ENCODE assay signal across 1 cellular context in the genomic region with DNA sequence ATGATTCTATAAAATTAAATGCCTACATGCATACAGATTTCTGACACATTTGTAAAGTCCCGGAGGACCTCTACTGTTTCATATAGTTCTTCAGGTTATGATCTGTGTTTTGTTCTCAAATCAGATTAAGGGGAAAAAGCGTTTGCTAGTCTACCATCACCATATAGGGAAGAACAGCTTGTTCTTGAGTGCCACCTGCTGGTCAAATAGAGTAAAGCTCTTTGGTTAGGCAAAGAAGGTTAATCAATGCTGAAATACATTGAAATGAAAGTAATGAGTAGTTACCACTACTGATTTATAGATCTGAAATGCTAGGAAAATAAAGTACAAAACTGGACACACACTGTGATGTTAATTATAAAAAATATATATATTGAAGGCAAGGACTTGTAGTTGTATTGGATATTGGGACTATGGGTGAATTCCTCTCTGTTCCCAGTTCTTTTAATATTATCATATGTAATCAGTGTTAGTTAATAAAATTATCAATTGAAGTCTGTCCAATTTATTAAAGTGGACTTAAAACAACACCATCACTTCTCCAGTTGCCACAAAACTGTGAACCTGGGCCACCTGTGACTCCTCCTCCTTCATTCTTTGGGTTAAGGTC.
TF ChIP-seq lines count a peak whose summit lies in the region.

No MANE protein-coding gene starts in this region.

TF ChIP-seq in HepG2, 621 proteins besides CTCF, POLR2A, EP300 and RAD21 (continued from another document):
- TF ChIP-seq MLLT10 (CRISPR knock-in tag; IDR thresholded peaks at IDR 0.05) (no peak), ZNF354B (CRISPR knock-in tag; IDR thresholded peaks at IDR 0.05) (no peak), ZNF839 (CRISPR knock-in tag; IDR thresholded peaks at IDR 0.05; ENCODE audit: borderline replicate concordance) (no peak), NR2F2 (IDR thresholded peaks at IDR 0.05; ENCODE audit: borderline replicate concordance, low read depth) (no peak), CHD4 (IDR thresholded peaks at IDR 0.05; ENCODE audit: borderline replicate concordance, low read length) (no peak), NFE2 (CRISPR knock-in tag; IDR thresholded peaks at IDR 0.05) (no peak), BCL6 (CRISPR knock-in tag; IDR thresholded peaks at IDR 0.05) (0 out of 2 replicates have a peak, but pooled peaks have one; percentile 19), ZNF670 (CRISPR knock-in tag; IDR thresholded peaks at IDR 0.05; ENCODE audit: borderline replicate concordance) (no peak), SMC3 (IDR thresholded peaks at IDR 0.05; ENCODE audit: low read length) (peak; percentile 96), ZNF432 (CRISPR knock-in tag; IDR thresholded peaks at IDR 0.05; ENCODE audit: borderline replicate concordance) (no peak), GTF3A (CRISPR knock-in tag; conservative IDR thresholded peaks at IDR 0.05) (no peak), CHD2 (IDR thresholded peaks at IDR 0.05; ENCODE audit: low read depth, low read length) (no peak), ZNF160 (CRISPR knock-in tag; IDR thresholded peaks at IDR 0.05) (no peak), MEF2D (CRISPR knock-in tag; IDR thresholded peaks at IDR 0.05) (no peak), SMARCC2 (IDR thresholded peaks at IDR 0.05) (no peak), ZNF761 (CRISPR knock-in tag; conservative IDR thresholded peaks at IDR 0.05) (no peak), ZNF292 (CRISPR knock-in tag; IDR thresholded peaks at IDR 0.05; ENCODE audit: borderline replicate concordance, low read depth) (no peak), GATAD2A (CRISPR knock-in tag; IDR thresholded peaks at IDR 0.05) (0 out of 2 replicates have a peak, but pooled peaks have one; percentile 34), ZKSCAN5 (CRISPR knock-in tag; IDR thresholded peaks at IDR 0.05) (no peak), PAF1 (CRISPR knock-in tag; IDR thresholded peaks at IDR 0.05) (no peak), ZFP36 (IDR thresholded peaks at IDR 0.05; ENCODE audit: borderline replicate concordance, low read depth, low read length, partially characterized antibody) (no peak), PLRG1 (conservative IDR thresholded peaks at IDR 0.05) (no peak), NRL (CRISPR knock-in tag; IDR thresholded peaks at IDR 0.05; ENCODE audit: borderline replicate concordance) (no peak), SP2 (CRISPR knock-in tag; IDR thresholded peaks at IDR 0.05) (no peak), FOXP1 (IDR thresholded peaks at IDR 0.05) (no peak), FOXP1 (CRISPR knock-in tag; IDR thresholded peaks at IDR 0.05) (no peak), SRF (IDR thresholded peaks at IDR 0.05; ENCODE audit: low read depth, low read length) (peak; percentile 92), MTA3 (CRISPR knock-in tag; IDR thresholded peaks at IDR 0.05) (no peak), FOXJ3 (CRISPR knock-in tag; IDR thresholded peaks at IDR 0.05; ENCODE audit: borderline replicate concordance) (no peak)
- TF ChIP-seq, protein P1, sequence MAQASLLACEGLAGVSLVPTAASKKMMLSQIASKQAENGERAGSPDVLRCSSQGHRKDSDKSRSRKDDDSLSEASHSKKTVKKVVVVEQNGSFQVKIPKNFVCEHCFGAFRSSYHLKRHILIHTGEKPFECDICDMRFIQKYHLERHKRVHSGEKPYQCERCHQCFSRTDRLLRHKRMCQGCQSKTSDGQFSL (CRISPR knock-in tag; IDR thresholded peaks at IDR 0.05): no peak
- TF ChIP-seq, protein P2, sequence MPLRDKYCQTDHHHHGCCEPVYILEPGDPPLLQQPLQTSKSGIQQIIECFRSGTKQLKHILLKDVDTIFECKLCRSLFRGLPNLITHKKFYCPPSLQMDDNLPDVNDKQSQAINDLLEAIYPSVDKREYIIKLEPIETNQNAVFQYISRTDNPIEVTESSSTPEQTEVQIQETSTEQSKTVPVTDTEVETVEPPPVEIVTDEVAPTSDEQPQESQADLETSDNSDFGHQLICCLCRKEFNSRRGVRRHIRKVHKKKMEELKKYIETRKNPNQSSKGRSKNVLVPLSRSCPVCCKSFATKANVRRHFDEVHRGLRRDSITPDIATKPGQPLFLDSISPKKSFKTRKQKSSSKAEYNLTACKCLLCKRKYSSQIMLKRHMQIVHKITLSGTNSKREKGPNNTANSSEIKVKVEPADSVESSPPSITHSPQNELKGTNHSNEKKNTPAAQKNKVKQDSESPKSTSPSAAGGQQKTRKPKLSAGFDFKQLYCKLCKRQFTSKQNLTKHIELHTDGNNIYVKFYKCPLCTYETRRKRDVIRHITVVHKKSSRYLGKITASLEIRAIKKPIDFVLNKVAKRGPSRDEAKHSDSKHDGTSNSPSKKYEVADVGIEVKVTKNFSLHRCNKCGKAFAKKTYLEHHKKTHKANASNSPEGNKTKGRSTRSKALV (CRISPR knock-in tag; IDR thresholded peaks at IDR 0.05): no peak
- TF ChIP-seq, protein P3, sequence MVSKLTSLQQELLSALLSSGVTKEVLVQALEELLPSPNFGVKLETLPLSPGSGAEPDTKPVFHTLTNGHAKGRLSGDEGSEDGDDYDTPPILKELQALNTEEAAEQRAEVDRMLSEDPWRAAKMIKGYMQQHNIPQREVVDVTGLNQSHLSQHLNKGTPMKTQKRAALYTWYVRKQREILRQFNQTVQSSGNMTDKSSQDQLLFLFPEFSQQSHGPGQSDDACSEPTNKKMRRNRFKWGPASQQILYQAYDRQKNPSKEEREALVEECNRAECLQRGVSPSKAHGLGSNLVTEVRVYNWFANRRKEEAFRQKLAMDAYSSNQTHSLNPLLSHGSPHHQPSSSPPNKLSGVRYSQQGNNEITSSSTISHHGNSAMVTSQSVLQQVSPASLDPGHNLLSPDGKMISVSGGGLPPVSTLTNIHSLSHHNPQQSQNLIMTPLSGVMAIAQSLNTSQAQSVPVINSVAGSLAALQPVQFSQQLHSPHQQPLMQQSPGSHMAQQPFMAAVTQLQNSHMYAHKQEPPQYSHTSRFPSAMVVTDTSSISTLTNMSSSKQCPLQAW (CRISPR knock-in tag; IDR thresholded peaks at IDR 0.05): no peak
- TF ChIP-seq, protein P4, sequence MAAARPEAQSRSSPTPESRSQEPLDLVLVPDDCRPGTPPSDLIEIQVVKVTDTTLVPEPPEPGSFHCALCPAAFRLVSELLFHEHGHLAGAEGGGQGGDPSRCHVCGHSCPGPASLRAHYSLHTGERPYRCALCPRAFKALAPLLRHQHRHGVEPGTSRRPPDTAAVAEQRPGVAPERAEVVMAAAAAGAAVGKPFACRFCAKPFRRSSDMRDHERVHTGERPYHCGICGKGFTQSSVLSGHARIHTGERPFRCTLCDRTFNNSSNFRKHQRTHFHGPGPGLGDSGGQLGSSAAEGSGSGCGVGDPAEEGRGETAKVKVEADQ (CRISPR knock-in tag; IDR thresholded peaks at IDR 0.05; ENCODE audit: borderline replicate concordance): no peak
- TF ChIP-seq, protein P5, sequence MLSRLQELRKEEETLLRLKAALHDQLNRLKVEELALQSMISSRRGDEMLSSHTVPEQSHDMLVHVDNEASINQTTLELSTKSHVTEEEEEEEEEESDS (CRISPR knock-in tag; IDR thresholded peaks at IDR 0.05; ENCODE audit: borderline replicate concordance): no peak
- TF ChIP-seq, protein P6, sequence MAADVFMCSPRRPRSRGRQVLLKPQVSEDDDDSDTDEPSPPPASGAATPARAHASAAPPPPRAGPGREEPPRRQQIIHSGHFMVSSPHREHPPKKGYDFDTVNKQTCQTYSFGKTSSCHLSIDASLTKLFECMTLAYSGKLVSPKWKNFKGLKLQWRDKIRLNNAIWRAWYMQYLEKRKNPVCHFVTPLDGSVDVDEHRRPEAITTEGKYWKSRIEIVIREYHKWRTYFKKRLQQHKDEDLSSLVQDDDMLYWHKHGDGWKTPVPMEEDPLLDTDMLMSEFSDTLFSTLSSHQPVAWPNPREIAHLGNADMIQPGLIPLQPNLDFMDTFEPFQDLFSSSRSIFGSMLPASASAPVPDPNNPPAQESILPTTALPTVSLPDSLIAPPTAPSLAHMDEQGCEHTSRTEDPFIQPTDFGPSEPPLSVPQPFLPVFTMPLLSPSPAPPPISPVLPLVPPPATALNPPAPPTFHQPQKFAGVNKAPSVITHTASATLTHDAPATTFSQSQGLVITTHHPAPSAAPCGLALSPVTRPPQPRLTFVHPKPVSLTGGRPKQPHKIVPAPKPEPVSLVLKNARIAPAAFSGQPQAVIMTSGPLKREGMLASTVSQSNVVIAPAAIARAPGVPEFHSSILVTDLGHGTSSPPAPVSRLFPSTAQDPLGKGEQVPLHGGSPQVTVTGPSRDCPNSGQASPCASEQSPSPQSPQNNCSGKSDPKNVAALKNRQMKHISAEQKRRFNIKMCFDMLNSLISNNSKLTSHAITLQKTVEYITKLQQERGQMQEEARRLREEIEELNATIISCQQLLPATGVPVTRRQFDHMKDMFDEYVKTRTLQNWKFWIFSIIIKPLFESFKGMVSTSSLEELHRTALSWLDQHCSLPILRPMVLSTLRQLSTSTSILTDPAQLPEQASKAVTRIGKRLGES (CRISPR knock-in tag; IDR thresholded peaks at IDR 0.05; ENCODE audit: borderline replicate concordance): no peak
- TF ChIP-seq, protein P7, sequence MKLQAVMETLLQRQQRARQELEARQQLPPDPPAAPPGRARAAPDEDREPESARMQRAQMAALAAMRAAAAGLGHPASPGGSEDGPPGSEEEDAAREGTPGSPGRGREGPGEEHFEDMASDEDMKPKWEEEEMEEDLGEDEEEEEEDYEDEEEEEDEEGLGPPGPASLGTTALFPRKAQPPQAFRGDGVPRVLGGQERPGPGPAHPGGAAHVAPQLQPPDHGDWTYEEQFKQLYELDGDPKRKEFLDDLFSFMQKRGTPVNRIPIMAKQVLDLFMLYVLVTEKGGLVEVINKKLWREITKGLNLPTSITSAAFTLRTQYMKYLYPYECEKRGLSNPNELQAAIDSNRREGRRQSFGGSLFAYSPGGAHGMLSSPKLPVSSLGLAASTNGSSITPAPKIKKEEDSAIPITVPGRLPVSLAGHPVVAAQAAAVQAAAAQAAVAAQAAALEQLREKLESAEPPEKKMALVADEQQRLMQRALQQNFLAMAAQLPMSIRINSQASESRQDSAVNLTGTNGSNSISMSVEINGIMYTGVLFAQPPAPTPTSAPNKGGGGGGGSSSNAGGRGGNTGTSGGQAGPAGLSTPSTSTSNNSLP (IDR thresholded peaks at IDR 0.05; ENCODE audit: low read depth, low read length): peak; percentile 59; the same call in 1 of the 2 replicates
- TF ChIP-seq, protein P8, sequence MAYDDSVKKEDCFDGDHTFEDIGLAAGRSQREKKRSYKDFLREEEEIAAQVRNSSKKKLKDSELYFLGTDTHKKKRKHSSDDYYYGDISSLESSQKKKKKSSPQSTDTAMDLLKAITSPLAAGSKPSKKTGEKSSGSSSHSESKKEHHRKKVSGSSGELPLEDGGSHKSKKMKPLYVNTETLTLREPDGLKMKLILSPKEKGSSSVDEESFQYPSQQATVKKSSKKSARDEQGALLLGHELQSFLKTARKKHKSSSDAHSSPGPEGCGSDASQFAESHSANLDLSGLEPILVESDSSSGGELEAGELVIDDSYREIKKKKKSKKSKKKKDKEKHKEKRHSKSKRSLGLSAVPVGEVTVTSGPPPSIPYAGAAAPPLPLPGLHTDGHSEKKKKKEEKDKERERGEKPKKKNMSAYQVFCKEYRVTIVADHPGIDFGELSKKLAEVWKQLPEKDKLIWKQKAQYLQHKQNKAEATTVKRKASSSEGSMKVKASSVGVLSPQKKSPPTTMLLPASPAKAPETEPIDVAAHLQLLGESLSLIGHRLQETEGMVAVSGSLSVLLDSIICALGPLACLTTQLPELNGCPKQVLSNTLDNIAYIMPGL (CRISPR knock-in tag; IDR thresholded peaks at IDR 0.05; ENCODE audit: borderline replicate concordance in 1 of 2, low read depth in 1 of 2): peak in 1 of 2 experiments; percentile 23; a peak in 1 of 4 replicates
